Comparison of ENCODE assay signal across 5 cellular contexts in the genomic region with DNA sequence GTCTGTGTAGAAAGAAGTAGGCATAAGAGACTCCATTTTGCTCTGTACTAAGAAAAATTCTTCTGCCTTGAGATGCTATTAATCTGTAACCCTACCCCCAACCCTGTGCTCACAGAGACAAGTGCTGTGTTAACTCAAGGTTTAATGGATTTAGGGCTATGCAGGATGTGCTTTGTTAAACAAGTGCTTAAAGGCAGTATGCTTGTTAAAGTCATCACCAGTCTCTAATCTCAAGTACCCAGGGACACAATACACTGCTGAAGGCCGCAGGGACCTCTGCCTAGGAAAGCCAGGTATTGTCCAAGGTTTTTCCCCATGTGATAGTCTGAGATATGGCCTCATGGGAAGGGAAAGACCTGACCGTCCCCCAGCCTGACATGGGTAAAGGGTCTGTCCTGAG. TPM values are rescaled to one million over a fixed set of nuclear protein-coding genes. Genes with fewer than 3 reads are reported as not detected.
"Had no signal": no experiment of that assay in that cellular context is flagged by ENCODE, and none has a peak within 500 bp of the region (broad histone marks: within the 10 kb centered on the region; RNA-seq: fewer than 3 reads in every experiment).

No MANE protein-coding gene starts in this region.

RNA-seq across cellular contexts. Expression of gene ZNF730, which starts 39.0 kb away (rescaled TPM):
- total RNA-seq: suprapubic skin, thoracic aorta had no signal
- polyA plus RNA-seq: heart left ventricle; liver; naive thymus-derived CD4-positive, alpha-beta T cell had no signal
